15 cellular contexts compared by ENCODE assay signal in genomic region chr20:33693741-33694645, GRCh38. TPM values are rescaled to one million over a fixed set of nuclear protein-coding genes. Genes with fewer than 3 reads are reported as not detected.
DNase-seq lines count a peak whose midpoint lies in the region; ATAC-seq and TF ChIP-seq lines count a peak whose summit lies in the region.
"Had no signal": no experiment of that assay in that cellular context is flagged by ENCODE, and none has a peak within 500 bp of the region (broad histone marks: within the 10 kb centered on the region; RNA-seq: fewer than 3 reads in every experiment).

No MANE protein-coding gene starts in this region.

- POLR2A ChIA-PET in CD8-positive, alpha-beta memory T cell (lab: Charles Lee): no interaction called here

- no peak overlapping the region for H3K4me3 Mint-ChIP-seq in CD8-positive, alpha-beta memory T cell
- H3K4me3 Mint-ChIP-seq: activated naive CD8-positive, alpha-beta T cell treated with anti-CD3 and anti-CD28 coated beads, Interleukin-2, amount 10 ng/mL, durations not matched to agents 7 days and 5 days; HFFc6; stimulated activated memory B cell treated with anti-CD40 and anti-IgM and Interleukin-4, amounts not matched to agents 10 μg/mL and 1 μg/mL and 100 μg/mL, for 72 hours had no signal

- H3K27me3 Mint-ChIP-seq in CD8-positive, alpha-beta memory T cell: no peaks in the 10 kb centered on the region
- H3K27me3 Mint-ChIP-seq: activated naive CD8-positive, alpha-beta T cell treated with anti-CD3 and anti-CD28 coated beads, Interleukin-2, amount 10 ng/mL, durations not matched to agents 7 days and 5 days; stimulated activated memory B cell treated with anti-CD40 and anti-IgM and Interleukin-4, amounts not matched to agents 10 μg/mL and 1 μg/mL and 100 μg/mL, for 72 hours had no signal

- H3K4me3 ChIP-seq in coronary artery (no peak overlapping the region), lung (no peak overlapping the region)
- no peak overlapping the region for H3K4me3 ChIP-seq in CD8-positive, alpha-beta memory T cell (ENCODE audit: low read length)

- peaks cover 0 to 2% of the 10 kb centered on the region in 2 donors for H3K4me1 ChIP-seq in lung (ENCODE audit: control insufficient read depth in 2 of 2, insufficient read depth in 2 of 2, low read length in 2 of 2)
- H3K4me1 ChIP-seq in CD8-positive, alpha-beta memory T cell (ENCODE audit: insufficient read depth, low read length): peaks cover 19% of the 10 kb centered on the region

- H3K36me3 Mint-ChIP-seq in CD8-positive, alpha-beta memory T cell: no peaks in the 10 kb centered on the region

- H3K27me3 ChIP-seq in lung (ENCODE audit: control insufficient read depth, insufficient read depth): no peaks in the 10 kb centered on the region
- no peaks in the 10 kb centered on the region for H3K27me3 ChIP-seq in CD8-positive, alpha-beta memory T cell (ENCODE audit: insufficient read depth, low read length, poor library complexity, severe bottlenecking)

- TF ChIP-seq CTCF in coronary artery (IDR thresholded peaks at IDR 0.05) (no peak), lung (IDR thresholded peaks at IDR 0.05; ENCODE audit: control extremely low read depth, extremely low read depth) (no peak)

- DNase-seq in NCI-H345 treated with DMSO at 0.1 percent for 48 hours (lab: John Stamatoyannopoulos, UW; ENCODE audit: unreplicated experiment) (peak; percentile 71), coronary artery (ENCODE audit: low spot score) (peak; percentile 79), lung (ENCODE audit: low spot score) (no peak), H4 (ENCODE audit: low spot score) (no peak)
- no peak for DNase-seq in CD8-positive, alpha-beta memory T cell
- DNase-seq: activated CD4-positive, alpha-beta T cell treated with anti-CD3 and anti-CD28 coated beads for 48 hours; activated naive CD8-positive, alpha-beta T cell treated with anti-CD3 and anti-CD28 coated beads, Interleukin-2, amount 10 ng/mL, durations not matched to agents 7 days and 5 days; HFFc6; NCI-H1436 had no signal

- CTCF ChIA-PET in CD8-positive, alpha-beta memory T cell (lab: Charles Lee): interaction anchor here (1.5 kb wide), 1 partner anchor 26 kb away, joined by 5 read pairs; the partner anchor contains the start of gene ACTL10

- H3K9me3 Mint-ChIP-seq in CD8-positive, alpha-beta memory T cell: peaks cover 0 to 2% (median 0%) of the 10 kb centered on the region in 5 donors
- H3K9me3 Mint-ChIP-seq: activated naive CD8-positive, alpha-beta T cell treated with anti-CD3 and anti-CD28 coated beads, Interleukin-2, amount 10 ng/mL, durations not matched to agents 7 days and 5 days; HFFc6 had no signal

- 72 to 83% methylated on average over 17 of the region's 17 CpGs for WGBS in lung, 2 donors

- ATAC-seq in lung (ENCODE audit: insufficient read depth, low FRiP score) (peak; percentile 27), GM19023 (IDR thresholded peaks at IDR 0.05; ENCODE audit: unreplicated experiment) (no peak)
- ATAC-seq: stimulated activated memory B cell treated with anti-CD40 and anti-IgM and Interleukin-4, amounts not matched to agents 10 μg/mL and 1 μg/mL and 100 μg/mL, for 72 hours had no signal

- no peaks in the 10 kb centered on the region for H3K36me3 ChIP-seq in lung (ENCODE audit: control insufficient read depth in 2 of 2, insufficient read depth in 2 of 2, low read length in 2 of 2)
- H3K36me3 ChIP-seq in CD8-positive, alpha-beta memory T cell (ENCODE audit: insufficient read depth, low read length): no peaks in the 10 kb centered on the region

- H3K4me1 Mint-ChIP-seq in CD8-positive, alpha-beta memory T cell: peaks cover 13 to 14% (median 14%) of the 10 kb centered on the region in 3 donors

- no peak overlapping the region for H3K27ac Mint-ChIP-seq in CD8-positive, alpha-beta memory T cell
- H3K27ac Mint-ChIP-seq: HFFc6; stimulated activated memory B cell treated with anti-CD40 and anti-IgM and Interleukin-4, amounts not matched to agents 10 μg/mL and 1 μg/mL and 100 μg/mL, for 72 hours had no signal

- H3K9me3 ChIP-seq in lung (ENCODE audit: control insufficient read depth in 2 of 2, insufficient read depth in 1 of 2, low read length in 1 of 2): no peaks in the 10 kb centered on the region
- H3K9me3 ChIP-seq in CD8-positive, alpha-beta memory T cell (ENCODE audit: low read length): no peaks in the 10 kb centered on the region

- H3K27ac ChIP-seq in coronary artery (peak overlapping the region; percentile 70 to 83), lung (ENCODE audit: low read depth in 1 of 2, low read length in 1 of 2) (peak overlapping the region in 1 of 2 donors; percentile 35), temporal lobe (ENCODE audit: low read depth, low read length) (peak overlapping the region; percentile 92)
- H3K27ac ChIP-seq in CD8-positive, alpha-beta memory T cell (ENCODE audit: low read depth, low read length): no peak overlapping the region
- H3K27ac ChIP-seq: HL-60 had no signal

RNA-seq across cellular contexts. Expression of gene E2F1, which starts 7.8 kb away (rescaled TPM):
- 10 to 100 TPM in 1 of 2 donors, 1 to 10 TPM in 1; 6.4 to 10.9 TPM for total RNA-seq in lung
- 10 to 100 TPM in 1 of 2 donors, 1 to 10 TPM in 1; 4.2 to 10.7 TPM for polyA plus RNA-seq in lung
- 2.0 TPM for total RNA-seq in temporal lobe
- total RNA-seq in H4 (2014; rRNA removed; shearing (Covaris generic)): 15.1 and 17.0 TPM in 2 replicates
- total RNA-seq in CD8-positive, alpha-beta memory T cell: 10 to 100 TPM; 68.8 to 72.3 TPM
- 0.52 TPM for polyA plus RNA-seq in CD8-positive, alpha-beta memory T cell

RNA-seq across cellular contexts. Expression of gene NECAB3, which starts 19.8 kb away (rescaled TPM):
- total RNA-seq in lung (100 to 1,000 TPM in 1 of 2 donors, 10 to 100 TPM in 1; 63.5 to 127 TPM), temporal lobe (25.1 TPM)
- polyA plus RNA-seq in lung: 10 to 100 TPM; 21.2 to 80.8 TPM
- total RNA-seq in H4 (2014; rRNA removed; shearing (Covaris generic)): 15.8 and 22.5 TPM in 2 replicates
- 10 to 100 TPM; 19.0 to 20.6 TPM for total RNA-seq in CD8-positive, alpha-beta memory T cell
- polyA plus RNA-seq in CD8-positive, alpha-beta memory T cell: 2.7 TPM

RNA-seq across cellular contexts. Expression of gene PXMP4, which starts 26.1 kb away (rescaled TPM):
- total RNA-seq in lung (10 to 100 TPM; 28.9 to 36.8 TPM), temporal lobe (9.1 TPM)
- polyA plus RNA-seq in lung: 10 to 100 TPM; 10.2 to 24.7 TPM
- 2.5 TPM in 2 replicates for total RNA-seq in H4 (2014; rRNA removed; shearing (Covaris generic))
- 1 to 10 TPM; 8.4 to 9.1 TPM for total RNA-seq in CD8-positive, alpha-beta memory T cell
- polyA plus RNA-seq in CD8-positive, alpha-beta memory T cell: 23.6 TPM

RNA-seq across cellular contexts. Expression of gene ACTL10, which starts 27.2 kb away (rescaled TPM):
- 1 to 10 TPM in 1 of 2 donors, under 1 TPM in 1; 0.26 to 3.4 TPM for total RNA-seq in lung
- 1 to 10 TPM; 1.3 to 3.1 TPM for polyA plus RNA-seq in lung
- 0.74 TPM for total RNA-seq in temporal lobe
- not detected in 2 replicates for total RNA-seq in H4 (2014; rRNA removed; shearing (Covaris generic))
- total RNA-seq in CD8-positive, alpha-beta memory T cell: 1 to 10 TPM; 3.8 to 4.6 TPM
- 6.6 TPM for polyA plus RNA-seq in CD8-positive, alpha-beta memory T cell
- total RNA-seq: G401 had no signal

RNA-seq across cellular contexts. Expression of gene C20orf144, which starts 31.9 kb away (rescaled TPM):
- total RNA-seq in lung (under 1 TPM in 1 of 2 donors, not detected in 1; 0.31 TPM), temporal lobe (not detected)
- polyA plus RNA-seq in lung: under 1 TPM; 0.05 to 0.08 TPM
- not detected in 2 replicates for total RNA-seq in H4 (2014; rRNA removed; shearing (Covaris generic))
- total RNA-seq in CD8-positive, alpha-beta memory T cell: under 1 TPM; 0.16 to 0.24 TPM
- not detected for polyA plus RNA-seq in CD8-positive, alpha-beta memory T cell
- total RNA-seq: kidney epithelial cell had no signal

Comparison
In these comparisons a context has a peak if more than half of its experiments do, and no peak if none do; other contexts are left out.
1. DNase-seq: peak in NCI-H345 treated with DMSO at 0.1 percent for 48 hours (single experiment) and coronary artery (single experiment); none in lung (single experiment), H4 (single experiment) and CD8-positive, alpha-beta memory T cell (0 of 5).